In genomic region chr14:37436519-37436918, GRCh38 we compare ENCODE assay signal across 20 cellular contexts.
DNase-seq lines count a peak whose midpoint lies in the region; ATAC-seq and TF ChIP-seq lines count a peak whose summit lies in the region.
"Had no signal": no experiment of that assay in that cellular context is flagged by ENCODE, and none has a peak within 500 bp of the region (broad histone marks: within the 10 kb centered on the region; RNA-seq: fewer than 3 reads in every experiment).

No MANE protein-coding gene starts in this region.

- no peak overlapping the region for H3K9ac ChIP-seq in mammary epithelial cell (ENCODE audit: insufficient read depth, low read length)

- CTCF ChIA-PET in mammary epithelial cell (lab: Charles Lee; ENCODE audit: low non-redundant PET): no interaction called here
- CTCF ChIA-PET in activated CD4-positive, alpha-beta T cell treated with anti-CD3 and anti-CD28 coated beads, Interleukin-2, amount 10 ng/mL, durations not matched to agents 7 days and 5 days (lab: Charles Lee): no interaction called here

- H3K27me3 ChIP-seq in mammary epithelial cell (ENCODE audit: insufficient read depth, low read length): no peaks in the 10 kb centered on the region

- intact Hi-C loops in mammary epithelial cell (cut with micrococcal nuclease): no loop called here
- intact Hi-C loops in activated T-helper 2 cell treated with anti-CD3 and anti-CD28 coated beads, Interferon-gamma antibody, Interleukin-2, Interleukin-4, amounts not matched to agents 10 μg/mL and 5 μg/mL and 100 μg/mL, durations not matched to agents 14 hours and 24 hours and 36 hours (cut with micrococcal nuclease): no loop called here

- dilution Hi-C loops in mammary epithelial cell (cut with HindIII; ENCODE audit: low sequenced_read_pairs): no loop called here

- in situ Hi-C loops in T47D (cut with HindIII; ENCODE audit: low pct_unique_long_range_greater_than_20kb, low sequenced_read_pairs): no loop called here
- in situ Hi-C loops in mammary epithelial cell (cut with MboI; ENCODE audit: low sequenced_read_pairs in 2 of 2): no loop called here

- no peaks in the 10 kb centered on the region for H3K9me3 ChIP-seq in mammary epithelial cell (replicated peaks; ENCODE audit: insufficient read depth, low read length)
- H3K9me3 ChIP-seq: thoracic aorta had no signal

- DNase-seq in T47D (ENCODE audit: low read depth in 1 of 2, low spot score in 1 of 2) (peak; percentile 30 to 95), mammary epithelial cell (no peak), NCI-H146 treated with DMSO at 0.1 percent for 48 hours (lab: John Stamatoyannopoulos, UW; ENCODE audit: unreplicated experiment) (peak; percentile 25), SHP77 (lab: John Stamatoyannopoulos, UW) (peak; percentile 45 to 68)
- no peak for DNase-seq in activated CD4-positive, alpha-beta T cell treated with anti-CD3 and anti-CD28 coated beads, Interleukin-2, amount 10 ng/mL, durations not matched to agents 7 days and 5 days
- DNase-seq in activated T-helper 2 cell treated with anti-CD3 and anti-CD28 coated beads, Interferon-gamma antibody, Interleukin-2, Interleukin-4, amounts not matched to agents 10 μg/mL and 5 μg/mL and 100 μg/mL, durations not matched to agents 14 hours and 24 hours and 36 hours (ENCODE audit: low spot score): no peak
- DNase-seq in stimulated activated naive CD4-positive, alpha-beta T cell treated with Interleukin-2 at 50 U/mL for 16 hours (lab: John Stamatoyannopoulos, UW): no peak
- DNase-seq: activated CD4-positive, alpha-beta T cell treated with anti-CD3 and anti-CD28 coated beads for 4 hours; activated naive CD8-positive, alpha-beta T cell treated with anti-CD3 and anti-CD28 coated beads for 36 hours; effector memory CD8-positive, alpha-beta T cell; glutamatergic neuron; NCI-H226 had no signal

- no peak for TF ChIP-seq CTCF in mammary epithelial cell (conservative IDR thresholded peaks at IDR 0.05 in 1 of 2, IDR thresholded peaks at IDR 0.05 in 1 of 2; ENCODE audit: extremely low read depth in 1 of 2, insufficient read depth in 1 of 2, low read depth in 1 of 2, low read length in 2 of 2)

- no peak for ATAC-seq in GM21526 (IDR thresholded peaks at IDR 0.05; ENCODE audit: low FRiP score, unreplicated experiment)
- ATAC-seq: activated T-helper 17 cell treated with anti-CD3 and anti-CD28 coated beads, Interleukin-2, amount 50 U/mL, for 72 hours; effector memory CD8-positive, alpha-beta T cell; left lobe of liver; natural killer cell treated with Interleukin-12 subunit alpha and Interleukin-12 subunit beta and Interleukin-15 and Interleukin-18, amount 100 ng/mL, for 72 hours; sciatic nerve had no signal

- H3K4me1 ChIP-seq in mammary epithelial cell (ENCODE audit: insufficient read depth, low read length): no peaks in the 10 kb centered on the region

- H3K9me3 Mint-ChIP-seq in activated CD4-positive, alpha-beta T cell treated with anti-CD3 and anti-CD28 coated beads, Interleukin-2, amount 10 ng/mL, durations not matched to agents 7 days and 5 days: peaks cover 12% of the 10 kb centered on the region
- H3K9me3 Mint-ChIP-seq in activated T-helper 2 cell treated with anti-CD3 and anti-CD28 coated beads, Interferon-gamma antibody, Interleukin-2, Interleukin-4, amounts not matched to agents 10 μg/mL and 5 μg/mL and 100 μg/mL, durations not matched to agents 14 hours and 24 hours and 36 hours: peaks cover 44% of the 10 kb centered on the region

- no peaks in the 10 kb centered on the region for H3K79me2 ChIP-seq in mammary epithelial cell (ENCODE audit: insufficient read depth, low read length)

- no TSS peak for BruUV-seq in mammary epithelial cell (replicated peaks; lab: Mats Ljungman, UMichigan)

- H3K27me3 Mint-ChIP-seq in activated CD4-positive, alpha-beta T cell treated with anti-CD3 and anti-CD28 coated beads, Interleukin-2, amount 10 ng/mL, durations not matched to agents 7 days and 5 days: no peaks in the 10 kb centered on the region
- H3K27me3 Mint-ChIP-seq in activated T-helper 2 cell treated with anti-CD3 and anti-CD28 coated beads, Interferon-gamma antibody, Interleukin-2, Interleukin-4, amounts not matched to agents 10 μg/mL and 5 μg/mL and 100 μg/mL, durations not matched to agents 14 hours and 24 hours and 36 hours (ENCODE audit: low read depth): no peaks in the 10 kb centered on the region
- H3K27me3 Mint-ChIP-seq: activated naive CD8-positive, alpha-beta T cell treated with anti-CD3 and anti-CD28 coated beads for 36 hours; activated T-helper 17 cell treated with anti-CD3 and anti-CD28 coated beads, Interleukin-2, amount 50 U/mL, for 72 hours; effector memory CD8-positive, alpha-beta T cell; natural killer cell treated with Interleukin-12 subunit alpha and Interleukin-12 subunit beta and Interleukin-15 and Interleukin-18, amount 100 ng/mL, for 72 hours had no signal

- no peak overlapping the region for H3K27ac Mint-ChIP-seq in activated CD4-positive, alpha-beta T cell treated with anti-CD3 and anti-CD28 coated beads, Interleukin-2, amount 10 ng/mL, durations not matched to agents 7 days and 5 days
- no peak overlapping the region for H3K27ac Mint-ChIP-seq in activated T-helper 2 cell treated with anti-CD3 and anti-CD28 coated beads, Interferon-gamma antibody, Interleukin-2, Interleukin-4, amounts not matched to agents 10 μg/mL and 5 μg/mL and 100 μg/mL, durations not matched to agents 14 hours and 24 hours and 36 hours
- H3K27ac Mint-ChIP-seq: activated naive CD8-positive, alpha-beta T cell treated with anti-CD3 and anti-CD28 coated beads for 36 hours; activated T-helper 17 cell treated with anti-CD3 and anti-CD28 coated beads, Interleukin-2, amount 50 U/mL, for 72 hours; effector memory CD8-positive, alpha-beta T cell; mesothelial cell of epicardium; natural killer cell treated with Interleukin-12 subunit alpha and Interleukin-12 subunit beta and Interleukin-15 and Interleukin-18, amount 100 ng/mL, for 72 hours had no signal

- H3K4me3 Mint-ChIP-seq in activated CD4-positive, alpha-beta T cell treated with anti-CD3 and anti-CD28 coated beads, Interleukin-2, amount 10 ng/mL, durations not matched to agents 7 days and 5 days: no peak overlapping the region
- no peak overlapping the region for H3K4me3 Mint-ChIP-seq in activated T-helper 2 cell treated with anti-CD3 and anti-CD28 coated beads, Interferon-gamma antibody, Interleukin-2, Interleukin-4, amounts not matched to agents 10 μg/mL and 5 μg/mL and 100 μg/mL, durations not matched to agents 14 hours and 24 hours and 36 hours (ENCODE audit: low read depth)
- H3K4me3 Mint-ChIP-seq: activated naive CD8-positive, alpha-beta T cell treated with anti-CD3 and anti-CD28 coated beads for 36 hours; activated T-helper 17 cell treated with anti-CD3 and anti-CD28 coated beads, Interleukin-2, amount 50 U/mL, for 72 hours; effector memory CD8-positive, alpha-beta T cell; mesothelial cell of epicardium; natural killer cell treated with Interleukin-12 subunit alpha and Interleukin-12 subunit beta and Interleukin-15 and Interleukin-18, amount 100 ng/mL, for 72 hours had no signal

- no peaks in the 10 kb centered on the region for H3K4me1 Mint-ChIP-seq in activated CD4-positive, alpha-beta T cell treated with anti-CD3 and anti-CD28 coated beads, Interleukin-2, amount 10 ng/mL, durations not matched to agents 7 days and 5 days
- no peaks in the 10 kb centered on the region for H3K4me1 Mint-ChIP-seq in activated T-helper 2 cell treated with anti-CD3 and anti-CD28 coated beads, Interferon-gamma antibody, Interleukin-2, Interleukin-4, amounts not matched to agents 10 μg/mL and 5 μg/mL and 100 μg/mL, durations not matched to agents 14 hours and 24 hours and 36 hours (ENCODE audit: low read depth)
- H3K4me1 Mint-ChIP-seq: activated naive CD8-positive, alpha-beta T cell treated with anti-CD3 and anti-CD28 coated beads for 36 hours; activated T-helper 17 cell treated with anti-CD3 and anti-CD28 coated beads, Interleukin-2, amount 50 U/mL, for 72 hours had no signal

- POLR2A ChIA-PET in activated CD4-positive, alpha-beta T cell treated with anti-CD3 and anti-CD28 coated beads, Interleukin-2, amount 10 ng/mL, durations not matched to agents 7 days and 5 days (lab: Charles Lee): no interaction called here

- WGBS in mammary epithelial cell (ENCODE audit: low coverage, missing lambda C conversion rate): 95% methylated on average over 3 of the region's 3 CpGs

- no peak overlapping the region for H3K27ac ChIP-seq in mammary epithelial cell (ENCODE audit: insufficient read depth, low read depth, low read length)
- H3K27ac ChIP-seq: C4-2B, thoracic aorta had no signal

- no peaks in the 10 kb centered on the region for H3K36me3 ChIP-seq in mammary epithelial cell (ENCODE audit: insufficient read depth, low read length)
- H3K36me3 ChIP-seq: thoracic aorta had no signal

- H4K20me1 ChIP-seq in mammary epithelial cell (ENCODE audit: insufficient read depth, low read length): no peaks in the 10 kb centered on the region

- no peaks in the 10 kb centered on the region for H3K36me3 Mint-ChIP-seq in activated CD4-positive, alpha-beta T cell treated with anti-CD3 and anti-CD28 coated beads, Interleukin-2, amount 10 ng/mL, durations not matched to agents 7 days and 5 days (ENCODE audit: low read depth)
- H3K36me3 Mint-ChIP-seq in activated T-helper 2 cell treated with anti-CD3 and anti-CD28 coated beads, Interferon-gamma antibody, Interleukin-2, Interleukin-4, amounts not matched to agents 10 μg/mL and 5 μg/mL and 100 μg/mL, durations not matched to agents 14 hours and 24 hours and 36 hours (ENCODE audit: low read depth): no peaks in the 10 kb centered on the region
- H3K36me3 Mint-ChIP-seq: activated naive CD8-positive, alpha-beta T cell treated with anti-CD3 and anti-CD28 coated beads for 36 hours had no signal

- no peak overlapping the region for H3K4me3 ChIP-seq in mammary epithelial cell (replicated peaks in 1 of 3; ENCODE audit: insufficient read depth in 1 of 3, low read depth in 2 of 3, low read length in 3 of 3)
- H3K4me3 ChIP-seq: thoracic aorta had no signal

- H2AFZ ChIP-seq in mammary epithelial cell (ENCODE audit: low read depth, low read length): no peak overlapping the region

- no peak overlapping the region for H3K4me2 ChIP-seq in mammary epithelial cell (ENCODE audit: insufficient read depth, low read depth, low read length)

Comparison
In these comparisons a context has a peak if more than half of its experiments do, and no peak if none do; other contexts are left out.
1. DNase-seq: peak in T47D (2 of 2), NCI-H146 treated with DMSO at 0.1 percent for 48 hours (single experiment) and SHP77 (2 of 2); none in mammary epithelial cell (single experiment), activated CD4-positive, alpha-beta T cell treated with anti-CD3 and anti-CD28 coated beads, Interleukin-2, amount 10 ng/mL, durations not matched to agents 7 days and 5 days (single experiment), activated T-helper 2 cell treated with anti-CD3 and anti-CD28 coated beads, Interferon-gamma antibody, Interleukin-2, Interleukin-4, amounts not matched to agents 10 μg/mL and 5 μg/mL and 100 μg/mL, durations not matched to agents 14 hours and 24 hours and 36 hours (single experiment) and stimulated activated naive CD4-positive, alpha-beta T cell treated with Interleukin-2 at 50 U/mL for 16 hours (single experiment).